8 cellular contexts compared by ENCODE assay signal in genomic region chr1:36400825-36401601, GRCh38. TPM values are rescaled to one million over a fixed set of nuclear protein-coding genes. Genes with fewer than 3 reads are reported as not detected.
A peak's percentile ranks its signal among the peaks of the same experiment; 100 is the strongest.
DNase-seq lines count a peak whose midpoint lies in the region; ATAC-seq and TF ChIP-seq lines count a peak whose summit lies in the region.

No MANE protein-coding gene starts in this region.

- peak overlapping the region in 2 of 5 experiments; percentile 79 to 92 for H3K27ac Mint-ChIP-seq in brain

- TF ChIP-seq CTCF in brain (conservative IDR thresholded peaks at IDR 0.05): no peak

- peak; percentile 42 for ATAC-seq in GM21786 (IDR thresholded peaks at IDR 0.05; ENCODE audit: unreplicated experiment)

- DNase-seq in AG20443 (ENCODE audit: low spot score): peak; percentile 95
- peak; percentile 98 for DNase-seq in SJCRH30
- DNase-seq in stimulated activated CD8-positive, alpha-beta memory T cell treated with anti-CD3 and anti-CD28 coated beads, Interleukin-12 subunit alpha, Interleukin-12 subunit beta, amount 100 ng/mL, for 24 hours (ENCODE audit: extremely low read depth): peak; percentile 54
- no peak for DNase-seq in NCI-H2029 (lab: John Stamatoyannopoulos, UW)
- no peak for DNase-seq in NCI-H1105 (lab: John Stamatoyannopoulos, UW)

- H3K9me3 ChIP-seq in SJCRH30 (replicated peaks): no peaks in the 10 kb centered on the region

- H3K4me3 ChIP-seq in SJCRH30: peak overlapping the region; percentile 58

- H3K27ac ChIP-seq in SJCRH30: peak overlapping the region; percentile 55
- H3K27ac ChIP-seq in layer of hippocampus (ENCODE audit: low read depth, low read length): peak overlapping the region; percentile 73

- no peaks in the 10 kb centered on the region for H3K36me3 Mint-ChIP-seq in brain

- H3K27me3 ChIP-seq in SJCRH30: no peaks in the 10 kb centered on the region
- H3K27me3 ChIP-seq in layer of hippocampus (ENCODE audit: control insufficient read depth, insufficient read depth, low read length): no peaks in the 10 kb centered on the region

- H3K4me1 ChIP-seq in SJCRH30: no peaks in the 10 kb centered on the region

- H3K4me3 Mint-ChIP-seq in brain: peak overlapping the region in 3 of 5 experiments; percentile 62 to 83 (median 65)

- peaks cover 19% of the 10 kb centered on the region for H3K27me3 Mint-ChIP-seq in brain

- peaks cover 25% of the 10 kb centered on the region for H3K4me1 Mint-ChIP-seq in brain

- no peaks in the 10 kb centered on the region for H3K9me3 Mint-ChIP-seq in brain

- H3K36me3 ChIP-seq in SJCRH30: no peaks in the 10 kb centered on the region

RNA-seq across cellular contexts. Expression of gene LSM10, which starts 3.3 kb away (rescaled TPM):
- 14.6 and 15.4 TPM in 2 replicates for total RNA-seq in SJCRH30 (2014; rRNA removed; shearing (Covaris generic))
- polyA plus RNA-seq in brain (ENCODE audit: insufficient read depth, low read depth, low replicate concordance): 53.0 TPM

RNA-seq across cellular contexts. Expression of gene STK40, which starts 15.3 kb away (rescaled TPM):
- 30.3 and 33.7 TPM in 2 replicates for total RNA-seq in SJCRH30 (2014; rRNA removed; shearing (Covaris generic))
- 30.6 TPM for polyA plus RNA-seq in brain (ENCODE audit: insufficient read depth, low read depth, low replicate concordance)

RNA-seq across cellular contexts. Expression of gene OSCP1, which starts 49.2 kb away (rescaled TPM):
- 0.71 and 2.6 TPM in 2 replicates for total RNA-seq in SJCRH30 (2014; rRNA removed; shearing (Covaris generic))
- 18.0 TPM for polyA plus RNA-seq in brain (ENCODE audit: insufficient read depth, low read depth, low replicate concordance)

Comparison
In these comparisons a context has a peak if more than half of its experiments do, and no peak if none do; other contexts are left out.
1. DNase-seq: peak in AG20443 (single experiment), SJCRH30 (2 of 2) and stimulated activated CD8-positive, alpha-beta memory T cell treated with anti-CD3 and anti-CD28 coated beads, Interleukin-12 subunit alpha, Interleukin-12 subunit beta, amount 100 ng/mL, for 24 hours (single experiment); none in NCI-H2029 (single experiment) and NCI-H1105 (single experiment).